In genomic region chr11:76663461-76663760, GRCh38 we compare ENCODE assay signal across 22 cellular contexts. TPM values are rescaled to one million over a fixed set of nuclear protein-coding genes. Genes with fewer than 3 reads are reported as not detected.
DNase-seq lines count a peak whose midpoint lies in the region; ATAC-seq and TF ChIP-seq lines count a peak whose summit lies in the region.
"Had no signal": no experiment of that assay in that cellular context is flagged by ENCODE, and none has a peak within 500 bp of the region (broad histone marks: within the 10 kb centered on the region; RNA-seq: fewer than 3 reads in every experiment).

No MANE protein-coding gene starts in this region.

- H3K36me3 ChIP-seq in WERI-Rb-1 (no peaks in the 10 kb centered on the region), BE2C (no peaks in the 10 kb centered on the region)
- H3K36me3 ChIP-seq: SJCRH30 had no signal

- peaks cover 3% of the 10 kb centered on the region; the same call in 1 of the 2 replicates for H3K4me1 ChIP-seq in BE2C
- H3K4me1 ChIP-seq: A549 had no signal

- peaks cover 10% of the 10 kb centered on the region for H3K27me3 Mint-ChIP-seq in activated naive CD8-positive, alpha-beta T cell treated with anti-CD3 and anti-CD28 coated beads, Interleukin-2, amount 10 ng/mL, durations not matched to agents 7 days and 5 days
- H3K27me3 Mint-ChIP-seq in activated naive CD8-positive, alpha-beta T cell treated with anti-CD3 and anti-CD28 coated beads for 36 hours = no peaks in the 10 kb centered on the region
- H3K27me3 Mint-ChIP-seq in endothelial cell (ENCODE audit: unreplicated experiment) = peaks cover 19% of the 10 kb centered on the region

- POLR2A ChIA-PET in activated naive CD8-positive, alpha-beta T cell treated with anti-CD3 and anti-CD28 coated beads, Interleukin-2, amount 10 ng/mL, durations not matched to agents 7 days and 5 days (lab: Charles Lee) = interaction anchor here (0.8 to 0.9 kb wide), 2 partner anchors 9 to 34 kb away, joined by 3 read pairs; no protein-coding TSS in a partner anchor

- no peaks in the 10 kb centered on the region for H3K27me3 ChIP-seq in WERI-Rb-1 (ENCODE audit: insufficient read depth, low read depth, severe bottlenecking)
- no peaks in the 10 kb centered on the region for H3K27me3 ChIP-seq in BE2C
- H3K27me3 ChIP-seq: SJCRH30 had no signal

- H3K9me3 ChIP-seq in WERI-Rb-1 (ENCODE audit: severe bottlenecking) = no peaks in the 10 kb centered on the region
- H3K9me3 ChIP-seq in BE2C = no peaks in the 10 kb centered on the region
- H3K9me3 ChIP-seq: A549, SJCRH30 had no signal

- H3K4me3 ChIP-seq in WERI-Rb-1 (ENCODE audit: low read depth, low read length) = no peak overlapping the region
- no peak overlapping the region for H3K4me3 ChIP-seq in BE2C (ENCODE audit: low read depth, low read length)
- H3K4me3 ChIP-seq: A549, GM23248, PC-9, SJCRH30 had no signal

- H3K27ac Mint-ChIP-seq in activated naive CD8-positive, alpha-beta T cell treated with anti-CD3 and anti-CD28 coated beads, Interleukin-2, amount 10 ng/mL, durations not matched to agents 7 days and 5 days = peak overlapping the region; percentile 45
- no peak overlapping the region for H3K27ac Mint-ChIP-seq in activated naive CD8-positive, alpha-beta T cell treated with anti-CD3 and anti-CD28 coated beads for 36 hours
- H3K27ac Mint-ChIP-seq in endothelial cell (ENCODE audit: unreplicated experiment) = no peak overlapping the region
- H3K27ac Mint-ChIP-seq in stimulated activated effector memory CD8-positive, alpha-beta T cell treated with anti-CD3 and anti-CD28 coated beads, Interleukin-12 subunit alpha, Interleukin-12 subunit beta, amount 100 ng/mL, for 72 hours = peak overlapping the region; percentile 91

- TF ChIP-seq CTCF in endothelial cell (IDR thresholded peaks at IDR 0.05; ENCODE audit: unreplicated experiment) (no peak), WERI-Rb-1 (IDR thresholded peaks at IDR 0.05; ENCODE audit: low read depth, low read length) (no peak), BE2C (IDR thresholded peaks at IDR 0.05; ENCODE audit: low read depth, low read length) (no peak)

- no peak for ATAC-seq in activated naive CD8-positive, alpha-beta T cell treated with anti-CD3 and anti-CD28 coated beads, Interleukin-2, amount 10 ng/mL, durations not matched to agents 7 days and 5 days (ENCODE audit: low read depth)
- ATAC-seq in stimulated activated effector memory CD8-positive, alpha-beta T cell treated with anti-CD3 and anti-CD28 coated beads, Interleukin-12 subunit alpha, Interleukin-12 subunit beta, amount 100 ng/mL, for 72 hours = no peak
- ATAC-seq: A549 had no signal

- no peak overlapping the region for H3K4me3 Mint-ChIP-seq in activated naive CD8-positive, alpha-beta T cell treated with anti-CD3 and anti-CD28 coated beads, Interleukin-2, amount 10 ng/mL, durations not matched to agents 7 days and 5 days
- no peak overlapping the region for H3K4me3 Mint-ChIP-seq in activated naive CD8-positive, alpha-beta T cell treated with anti-CD3 and anti-CD28 coated beads for 36 hours
- H3K4me3 Mint-ChIP-seq in endothelial cell (ENCODE audit: unreplicated experiment) = peak overlapping the region; percentile 28
- H3K4me3 Mint-ChIP-seq in stimulated activated effector memory CD8-positive, alpha-beta T cell treated with anti-CD3 and anti-CD28 coated beads, Interleukin-12 subunit alpha, Interleukin-12 subunit beta, amount 100 ng/mL, for 72 hours = no peak overlapping the region

- no peaks in the 10 kb centered on the region for H3K9me3 Mint-ChIP-seq in activated naive CD8-positive, alpha-beta T cell treated with anti-CD3 and anti-CD28 coated beads, Interleukin-2, amount 10 ng/mL, durations not matched to agents 7 days and 5 days
- H3K9me3 Mint-ChIP-seq in activated naive CD8-positive, alpha-beta T cell treated with anti-CD3 and anti-CD28 coated beads for 36 hours = no peaks in the 10 kb centered on the region
- H3K9me3 Mint-ChIP-seq in endothelial cell (ENCODE audit: unreplicated experiment) = no peaks in the 10 kb centered on the region
- no peaks in the 10 kb centered on the region for H3K9me3 Mint-ChIP-seq in stimulated activated effector memory CD8-positive, alpha-beta T cell treated with anti-CD3 and anti-CD28 coated beads, Interleukin-12 subunit alpha, Interleukin-12 subunit beta, amount 100 ng/mL, for 72 hours

- DNase-seq in activated naive CD8-positive, alpha-beta T cell treated with anti-CD3 and anti-CD28 coated beads, Interleukin-2, amount 10 ng/mL, durations not matched to agents 7 days and 5 days = no peak
- DNase-seq in activated naive CD8-positive, alpha-beta T cell treated with anti-CD3 and anti-CD28 coated beads for 36 hours = no peak
- peak; percentile 21 for DNase-seq in NCI-H69 (lab: John Stamatoyannopoulos, UW)
- no peak for DNase-seq in endothelial cell (ENCODE audit: low spot score)
- no peak for DNase-seq in stimulated activated effector memory CD8-positive, alpha-beta T cell treated with anti-CD3 and anti-CD28 coated beads, Interleukin-12 subunit alpha, Interleukin-12 subunit beta, amount 100 ng/mL, for 72 hours (ENCODE audit: low spot score in 2 of 2)
- DNase-seq in WERI-Rb-1 = no peak
- no peak for DNase-seq in BE2C
- DNase-seq in LoVo (ENCODE audit: low spot score) = no peak
- DNase-seq: C1 segment of cervical spinal cord, DMS79, GM23248, HCEC 1CT, NCI-H1048, NCI-H1436, NCI-H1930, NCI-H226, NCI-H524, PC-9, SJCRH30 had no signal

- no peaks in the 10 kb centered on the region for H3K36me3 Mint-ChIP-seq in activated naive CD8-positive, alpha-beta T cell treated with anti-CD3 and anti-CD28 coated beads, Interleukin-2, amount 10 ng/mL, durations not matched to agents 7 days and 5 days
- peaks cover 9% of the 10 kb centered on the region for H3K36me3 Mint-ChIP-seq in activated naive CD8-positive, alpha-beta T cell treated with anti-CD3 and anti-CD28 coated beads for 36 hours
- peaks cover 25% of the 10 kb centered on the region for H3K36me3 Mint-ChIP-seq in endothelial cell (ENCODE audit: low read depth, unreplicated experiment)
- H3K36me3 Mint-ChIP-seq in stimulated activated effector memory CD8-positive, alpha-beta T cell treated with anti-CD3 and anti-CD28 coated beads, Interleukin-12 subunit alpha, Interleukin-12 subunit beta, amount 100 ng/mL, for 72 hours = peaks cover 7% of the 10 kb centered on the region

- peaks cover 28% of the 10 kb centered on the region for H3K4me1 Mint-ChIP-seq in activated naive CD8-positive, alpha-beta T cell treated with anti-CD3 and anti-CD28 coated beads, Interleukin-2, amount 10 ng/mL, durations not matched to agents 7 days and 5 days
- peaks cover 29% of the 10 kb centered on the region for H3K4me1 Mint-ChIP-seq in activated naive CD8-positive, alpha-beta T cell treated with anti-CD3 and anti-CD28 coated beads for 36 hours
- peaks cover 48% of the 10 kb centered on the region for H3K4me1 Mint-ChIP-seq in endothelial cell (ENCODE audit: unreplicated experiment)
- peaks cover 18% of the 10 kb centered on the region for H3K4me1 Mint-ChIP-seq in stimulated activated effector memory CD8-positive, alpha-beta T cell treated with anti-CD3 and anti-CD28 coated beads, Interleukin-12 subunit alpha, Interleukin-12 subunit beta, amount 100 ng/mL, for 72 hours

- H3K27ac ChIP-seq in WERI-Rb-1 = no peak overlapping the region
- H3K27ac ChIP-seq: A549, GM23248, HL-60, PC-9, SJCRH30 had no signal

RNA-seq across cellular contexts. Expression of gene LRRC32, which starts 7.1 kb away (rescaled TPM):
- total RNA-seq in activated naive CD8-positive, alpha-beta T cell treated with anti-CD3 and anti-CD28 coated beads, Interleukin-2, amount 10 ng/mL, durations not matched to agents 7 days and 5 days = under 1 TPM; 0.34 to 0.75 TPM
- total RNA-seq in activated naive CD8-positive, alpha-beta T cell treated with anti-CD3 and anti-CD28 coated beads for 36 hours = 10 to 100 TPM; 11.5 to 12.1 TPM
- 22.0 TPM for total RNA-seq in endothelial cell (ENCODE audit: unreplicated experiment)
- 0.73 TPM for polyA plus RNA-seq in BE2C (2012; ENCODE audit: insufficient read depth, insufficient read length, low read depth)
- total RNA-seq: MCF 10A, PC-9 had no signal

Comparison
In these comparisons a context has a peak if more than half of its experiments do, and no peak if none do; other contexts are left out.
1. H3K27ac Mint-ChIP-seq: peak in activated naive CD8-positive, alpha-beta T cell treated with anti-CD3 and anti-CD28 coated beads, Interleukin-2, amount 10 ng/mL, durations not matched to agents 7 days and 5 days (single experiment) and stimulated activated effector memory CD8-positive, alpha-beta T cell treated with anti-CD3 and anti-CD28 coated beads, Interleukin-12 subunit alpha, Interleukin-12 subunit beta, amount 100 ng/mL, for 72 hours (single experiment); none in activated naive CD8-positive, alpha-beta T cell treated with anti-CD3 and anti-CD28 coated beads for 36 hours (single experiment) and endothelial cell (single experiment).
2. RNA of gene LRRC32, which starts 7.1 kb away (total RNA-seq): 22.0 TPM in endothelial cell (single experiment) and 11.5 to 12.1 TPM in activated naive CD8-positive, alpha-beta T cell treated with anti-CD3 and anti-CD28 coated beads for 36 hours; 0.34 to 0.75 TPM in activated naive CD8-positive, alpha-beta T cell treated with anti-CD3 and anti-CD28 coated beads, Interleukin-2, amount 10 ng/mL, durations not matched to agents 7 days and 5 days; every median in the first group is over 4 times any median in the second.